ENCODE assay signal across 8 cellular contexts in the genomic region with DNA sequence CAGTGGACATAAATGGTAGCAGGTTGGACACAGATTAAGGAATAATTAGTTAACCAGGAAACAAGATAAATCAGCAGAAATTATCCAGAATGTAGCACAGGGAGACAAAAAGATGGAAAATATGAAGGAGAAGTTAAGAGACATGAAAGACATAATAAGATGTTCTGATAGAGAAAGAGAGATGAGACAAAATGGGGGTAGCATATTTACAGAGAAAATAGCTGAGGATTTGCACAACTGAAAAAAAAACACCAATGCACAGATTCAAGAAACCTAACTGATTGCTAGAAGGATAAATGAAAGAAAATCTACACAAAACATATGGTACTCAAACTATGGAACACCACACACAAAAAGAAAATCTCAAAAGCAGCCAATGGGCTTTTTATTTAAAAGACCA. TPM values are rescaled to one million over a fixed set of nuclear protein-coding genes. Genes with fewer than 3 reads are reported as not detected.
A peak's percentile ranks its signal among the peaks of the same experiment; 100 is the strongest.
DNase-seq lines count a peak whose midpoint lies in the region; ATAC-seq, FAIRE-seq and TF ChIP-seq lines count a peak whose summit lies in the region.

No MANE protein-coding gene starts in this region.

- intact Hi-C loops in CD4-positive, alpha-beta T cell (cut with DNase I, micrococcal nuclease) = loop anchor here in 1 of 2 experiments (5.0 kb wide), 1 partner anchor 34 kb away; a partner anchor contains a TSS

- H3K4me3 Mint-ChIP-seq in CD4-positive, alpha-beta T cell = peak overlapping the region; percentile 90

- peak overlapping the region; percentile 96 for H2AFZ ChIP-seq in osteoblast (ENCODE audit: low read length)

- no peak for TF ChIP-seq CTCF in CD4-positive, alpha-beta T cell (IDR thresholded peaks at IDR 0.05)
- TF ChIP-seq CTCF in NB4 (IDR thresholded peaks at IDR 0.05; ENCODE audit: low read depth, low read length) = no peak
- no peak for TF ChIP-seq CTCF in osteoblast (IDR thresholded peaks at IDR 0.05; ENCODE audit: extremely low read depth, low read depth, low read length)
- no peak for TF ChIP-seq CTCF in D721Med (IDR thresholded peaks at IDR 0.05; ENCODE audit: insufficient read depth, missing control alignments)

- no peak for TF ChIP-seq POLR2A in NB4 (IDR thresholded peaks at IDR 0.05; ENCODE audit: extremely low read depth, insufficient read length)

- no peaks in the 10 kb centered on the region for H3K36me3 Mint-ChIP-seq in CD4-positive, alpha-beta T cell (ENCODE audit: low read depth)

- DNase-seq in CD4-positive, alpha-beta T cell = no peak
- DNase-seq in NB4 (ENCODE audit: low read depth) (no peak), osteoblast (ENCODE audit: insufficient read length, low spot score, missing footprints) (no peak), ureter (ENCODE audit: low spot score) (no peak), D721Med (ENCODE audit: insufficient read length, low spot score) (no peak), COLO829 (ENCODE audit: low spot score) (no peak)
- no peak for DNase-seq in effector CD4-positive, alpha-beta T cell

- H3K4me2 ChIP-seq in osteoblast (ENCODE audit: insufficient read depth, low read length) = peak overlapping the region; percentile 89

- ATAC-seq in CD4-positive, alpha-beta T cell (ENCODE audit: poor library complexity) = no peak

- H3K4me1 ChIP-seq in ectodermal cell (ENCODE audit: control insufficient read depth, insufficient read depth, low read length) (no peaks in the 10 kb centered on the region), osteoblast (ENCODE audit: insufficient read depth, low read length) (peaks cover 3% of the 10 kb centered on the region)

- no peaks in the 10 kb centered on the region for H3K79me2 ChIP-seq in osteoblast (ENCODE audit: insufficient read depth, low read length)

- H3K9me3 Mint-ChIP-seq in CD4-positive, alpha-beta T cell = no peaks in the 10 kb centered on the region

- H3K9me3 ChIP-seq in CD4-positive, alpha-beta T cell (ENCODE audit: control insufficient read depth, low read length) = no peaks in the 10 kb centered on the region
- H3K9me3 ChIP-seq in ectodermal cell (ENCODE audit: control insufficient read depth, low read length) = no peaks in the 10 kb centered on the region
- no peaks in the 10 kb centered on the region for H3K9me3 ChIP-seq in osteoblast (ENCODE audit: low read depth, low read length)

- no peak for FAIRE-seq in D721Med (lab: Jason Lieb, UNC)

- no peak overlapping the region for H3K27ac Mint-ChIP-seq in CD4-positive, alpha-beta T cell

- no peaks in the 10 kb centered on the region for H3K27me3 ChIP-seq in CD4-positive, alpha-beta T cell (ENCODE audit: control insufficient read depth, insufficient read depth, low read length)
- H3K27me3 ChIP-seq in ectodermal cell (ENCODE audit: control insufficient read depth, insufficient read depth, low read length, poor library complexity, severe bottlenecking) (no peaks in the 10 kb centered on the region), osteoblast (ENCODE audit: insufficient read depth, low read length) (no peaks in the 10 kb centered on the region)

- H3K27ac ChIP-seq in CD4-positive, alpha-beta T cell (ENCODE audit: low read depth, low read length) = no peak overlapping the region
- H3K27ac ChIP-seq in ectodermal cell (ENCODE audit: insufficient read depth, low read depth, low read length, poor library complexity, severe bottlenecking) = no peak overlapping the region
- H3K27ac ChIP-seq in osteoblast (ENCODE audit: low read depth, low read length) = no peak overlapping the region

- H3K36me3 ChIP-seq in ectodermal cell (ENCODE audit: control insufficient read depth, insufficient read depth, low read length) (no peaks in the 10 kb centered on the region), osteoblast (ENCODE audit: insufficient read depth, low read length) (no peaks in the 10 kb centered on the region)

- H4K20me1 ChIP-seq in osteoblast (ENCODE audit: insufficient read depth, low read length) = no peaks in the 10 kb centered on the region

- H3K27me3 Mint-ChIP-seq in CD4-positive, alpha-beta T cell = no peaks in the 10 kb centered on the region

- CTCF ChIA-PET in CD4-positive, alpha-beta T cell (lab: Charles Lee) = interaction anchor here (0.7 to 2.6 kb wide), 5 partner anchors 13 to 204 kb away, joined by 3 to 13 read pairs (median 3); no protein-coding TSS in a partner anchor

- H3K4me3 ChIP-seq in NB4 (ENCODE audit: low read depth, low read length) = peak overlapping the region; percentile 60
- H3K4me3 ChIP-seq in ectodermal cell (ENCODE audit: insufficient read depth, low read depth, low read length) = peak overlapping the region; percentile 42
- peak overlapping the region; percentile 79 for H3K4me3 ChIP-seq in osteoblast (ENCODE audit: insufficient read depth, low read length)

- POLR2A ChIA-PET in CD4-positive, alpha-beta T cell (lab: Charles Lee) = interaction anchor here (0.9 to 1.6 kb wide), 3 partner anchors 35 to 202 kb away, joined by 3 to 5 read pairs (median 4); a partner anchor contains a TSS

- H3K4me1 Mint-ChIP-seq in CD4-positive, alpha-beta T cell (ENCODE audit: low read depth) = peaks cover 14% of the 10 kb centered on the region

RNA-seq across cellular contexts. Expression of a gene that starts 34.6 kb away (rescaled TPM):
- total RNA-seq in CD4-positive, alpha-beta T cell = 1 to 10 TPM; 5.9 to 6.6 TPM
- 19.7 TPM for polyA plus RNA-seq in ectodermal cell (2013, experiment 1 of 4)
- polyA plus RNA-seq in ectodermal cell (2013, experiment 2 of 4) = 19.5 TPM
- polyA plus RNA-seq in ectodermal cell (2013, experiment 3 of 4) = 14.8 TPM
- 16.9 TPM for polyA plus RNA-seq in ectodermal cell (2013, experiment 4 of 4)
- total RNA-seq in osteoblast (6.9 and 7.7 TPM in 2 replicates), ureter (12.5 TPM)

RNA-seq across cellular contexts. Expression of a gene that starts 35.0 kb away (rescaled TPM):
- under 1 TPM; 0.41 to 0.47 TPM for total RNA-seq in CD4-positive, alpha-beta T cell
- 0.96 TPM for polyA plus RNA-seq in ectodermal cell (2013, experiment 1 of 4)
- polyA plus RNA-seq in ectodermal cell (2013, experiment 2 of 4) = 0.50 TPM
- not detected for polyA plus RNA-seq in ectodermal cell (2013, experiment 3 of 4)
- 0.36 TPM for polyA plus RNA-seq in ectodermal cell (2013, experiment 4 of 4)
- total RNA-seq in osteoblast (2.7 and 3.3 TPM in 2 replicates), ureter (1.2 TPM)

RNA-seq across cellular contexts. Expression of a gene that starts 53.0 kb away (rescaled TPM):
- total RNA-seq in CD4-positive, alpha-beta T cell = 100 to 1,000 TPM; 175 to 183 TPM
- 26.3 TPM for polyA plus RNA-seq in ectodermal cell (2013, experiment 1 of 4)
- 22.9 TPM for polyA plus RNA-seq in ectodermal cell (2013, experiment 2 of 4)
- polyA plus RNA-seq in ectodermal cell (2013, experiment 3 of 4) = 20.6 TPM
- polyA plus RNA-seq in ectodermal cell (2013, experiment 4 of 4) = 18.8 TPM
- total RNA-seq in osteoblast (14.8 and 16.2 TPM in 2 replicates), ureter (35.0 TPM)
